ENCODE assay signal across 1 cellular context in the genomic region with DNA sequence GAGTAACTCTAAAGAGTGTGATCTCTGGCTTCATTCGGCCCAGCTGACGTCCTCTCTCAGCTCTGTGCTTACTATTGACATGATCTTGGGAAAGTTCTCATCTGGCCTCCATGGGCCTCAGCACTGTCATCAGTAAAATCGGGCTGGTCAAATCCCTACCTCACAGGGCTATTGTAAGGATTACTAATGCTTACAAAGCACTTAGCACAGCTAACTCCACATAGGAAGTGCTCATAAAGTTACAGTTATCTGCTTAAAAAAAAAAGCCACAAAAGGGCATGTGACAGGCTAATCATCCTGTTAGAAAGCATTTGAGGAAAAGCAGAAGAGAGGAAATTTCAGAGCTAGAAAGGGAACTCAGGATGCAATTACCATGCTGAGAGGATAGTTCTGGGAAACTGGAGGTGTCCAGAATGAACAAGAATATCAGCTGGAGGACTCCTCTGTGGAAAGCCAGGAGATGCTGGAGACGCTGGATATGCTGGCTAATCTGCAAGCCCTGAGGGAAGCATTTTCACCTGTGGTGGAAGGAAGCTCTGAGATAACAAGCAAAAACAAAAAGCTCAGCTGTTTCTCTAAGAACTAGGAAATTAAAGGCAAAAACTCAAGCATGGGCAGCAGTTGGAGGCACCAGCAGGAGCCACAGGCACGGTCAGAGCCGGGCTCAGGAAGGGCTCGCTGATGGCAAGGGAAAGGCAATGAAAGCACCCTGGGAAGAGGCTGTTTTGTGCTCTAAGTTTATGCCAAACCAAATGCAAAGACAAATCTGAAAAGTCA.
TF ChIP-seq lines count a peak whose summit lies in the region.

No MANE protein-coding gene starts in this region.

TF ChIP-seq in GM23338, 12 proteins besides CTCF, POLR2A, EP300 and RAD21 (continued from another document):
- no peak for TF ChIP-seq ZNF462 (CRISPR knock-in tag; IDR thresholded peaks at IDR 0.05)
- TF ChIP-seq, protein P1, sequence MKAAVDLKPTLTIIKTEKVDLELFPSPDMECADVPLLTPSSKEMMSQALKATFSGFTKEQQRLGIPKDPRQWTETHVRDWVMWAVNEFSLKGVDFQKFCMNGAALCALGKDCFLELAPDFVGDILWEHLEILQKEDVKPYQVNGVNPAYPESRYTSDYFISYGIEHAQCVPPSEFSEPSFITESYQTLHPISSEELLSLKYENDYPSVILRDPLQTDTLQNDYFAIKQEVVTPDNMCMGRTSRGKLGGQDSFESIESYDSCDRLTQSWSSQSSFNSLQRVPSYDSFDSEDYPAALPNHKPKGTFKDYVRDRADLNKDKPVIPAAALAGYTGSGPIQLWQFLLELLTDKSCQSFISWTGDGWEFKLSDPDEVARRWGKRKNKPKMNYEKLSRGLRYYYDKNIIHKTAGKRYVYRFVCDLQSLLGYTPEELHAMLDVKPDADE (IDR thresholded peaks at IDR 0.05) = no peak
TF ChIP-seq in GM23338: peak in this region for 0.
